In the genomic region with DNA sequence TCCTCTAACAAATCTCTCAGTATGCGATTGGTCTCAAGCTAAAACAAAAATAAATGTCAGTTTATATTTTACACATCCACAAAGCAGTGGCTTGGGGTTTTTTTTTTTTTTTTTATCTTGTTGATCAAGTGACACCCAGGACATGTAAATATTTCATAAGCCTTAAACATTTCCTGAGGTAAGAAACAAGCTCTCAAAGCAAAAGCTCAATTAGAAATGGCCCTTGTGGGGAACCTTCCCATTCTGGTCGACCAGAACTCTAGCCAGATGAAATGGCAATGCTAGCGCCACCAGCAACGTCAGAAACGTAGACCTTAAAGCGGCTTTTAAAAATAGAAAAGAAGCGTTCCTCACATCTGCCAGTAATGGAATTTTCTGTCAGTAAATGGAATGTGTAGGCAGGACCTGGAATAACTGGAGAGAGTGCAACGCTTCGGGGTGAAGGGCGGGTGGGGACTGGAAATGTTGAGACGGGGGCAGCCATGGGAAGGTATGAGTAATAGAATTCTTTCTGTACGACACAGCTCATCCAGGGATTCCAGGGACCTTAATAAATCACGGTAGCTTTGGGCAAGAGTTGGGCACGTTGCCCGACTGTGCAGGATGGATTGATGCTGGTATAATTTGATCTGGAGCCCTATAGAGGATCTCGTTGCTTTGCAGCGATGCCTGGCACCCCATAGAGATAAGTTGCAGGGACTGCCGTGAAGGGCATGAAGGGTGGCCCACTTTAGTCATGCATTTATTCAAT, we compare ENCODE assay signal across 1 cellular context.
A peak's percentile ranks its signal among the peaks of the same experiment; 100 is the strongest.
TF ChIP-seq lines count a peak whose summit lies in the region.

No MANE protein-coding gene starts in this region.

TF ChIP-seq in SK-N-SH, 30 proteins besides CTCF, POLR2A, EP300 and RAD21 (continued from another document):
- TF ChIP-seq, protein P1, sequence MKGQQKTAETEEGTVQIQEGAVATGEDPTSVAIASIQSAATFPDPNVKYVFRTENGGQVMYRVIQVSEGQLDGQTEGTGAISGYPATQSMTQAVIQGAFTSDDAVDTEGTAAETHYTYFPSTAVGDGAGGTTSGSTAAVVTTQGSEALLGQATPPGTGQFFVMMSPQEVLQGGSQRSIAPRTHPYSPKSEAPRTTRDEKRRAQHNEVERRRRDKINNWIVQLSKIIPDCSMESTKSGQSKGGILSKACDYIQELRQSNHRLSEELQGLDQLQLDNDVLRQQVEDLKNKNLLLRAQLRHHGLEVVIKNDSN (IDR thresholded peaks at IDR 0.05; ENCODE audit: borderline replicate concordance, low read depth): no peak
- TF ChIP-seq, protein P2, sequence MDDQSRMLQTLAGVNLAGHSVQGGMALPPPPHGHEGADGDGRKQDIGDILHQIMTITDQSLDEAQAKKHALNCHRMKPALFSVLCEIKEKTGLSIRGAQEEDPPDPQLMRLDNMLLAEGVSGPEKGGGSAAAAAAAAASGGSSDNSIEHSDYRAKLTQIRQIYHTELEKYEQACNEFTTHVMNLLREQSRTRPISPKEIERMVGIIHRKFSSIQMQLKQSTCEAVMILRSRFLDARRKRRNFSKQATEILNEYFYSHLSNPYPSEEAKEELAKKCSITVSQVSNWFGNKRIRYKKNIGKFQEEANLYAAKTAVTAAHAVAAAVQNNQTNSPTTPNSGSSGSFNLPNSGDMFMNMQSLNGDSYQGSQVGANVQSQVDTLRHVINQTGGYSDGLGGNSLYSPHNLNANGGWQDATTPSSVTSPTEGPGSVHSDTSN (IDR thresholded peaks at IDR 0.05): peak; percentile 98
- TF ChIP-seq NRF1 (IDR thresholded peaks at IDR 0.05; ENCODE audit: low read depth, low read length) (no peak), TCF12 (IDR thresholded peaks at IDR 0.05) (peak; percentile 93), CHD2 (IDR thresholded peaks at IDR 0.05; ENCODE audit: low read length, partially characterized antibody) (peak; percentile 62)
- TF ChIP-seq, protein P3, sequence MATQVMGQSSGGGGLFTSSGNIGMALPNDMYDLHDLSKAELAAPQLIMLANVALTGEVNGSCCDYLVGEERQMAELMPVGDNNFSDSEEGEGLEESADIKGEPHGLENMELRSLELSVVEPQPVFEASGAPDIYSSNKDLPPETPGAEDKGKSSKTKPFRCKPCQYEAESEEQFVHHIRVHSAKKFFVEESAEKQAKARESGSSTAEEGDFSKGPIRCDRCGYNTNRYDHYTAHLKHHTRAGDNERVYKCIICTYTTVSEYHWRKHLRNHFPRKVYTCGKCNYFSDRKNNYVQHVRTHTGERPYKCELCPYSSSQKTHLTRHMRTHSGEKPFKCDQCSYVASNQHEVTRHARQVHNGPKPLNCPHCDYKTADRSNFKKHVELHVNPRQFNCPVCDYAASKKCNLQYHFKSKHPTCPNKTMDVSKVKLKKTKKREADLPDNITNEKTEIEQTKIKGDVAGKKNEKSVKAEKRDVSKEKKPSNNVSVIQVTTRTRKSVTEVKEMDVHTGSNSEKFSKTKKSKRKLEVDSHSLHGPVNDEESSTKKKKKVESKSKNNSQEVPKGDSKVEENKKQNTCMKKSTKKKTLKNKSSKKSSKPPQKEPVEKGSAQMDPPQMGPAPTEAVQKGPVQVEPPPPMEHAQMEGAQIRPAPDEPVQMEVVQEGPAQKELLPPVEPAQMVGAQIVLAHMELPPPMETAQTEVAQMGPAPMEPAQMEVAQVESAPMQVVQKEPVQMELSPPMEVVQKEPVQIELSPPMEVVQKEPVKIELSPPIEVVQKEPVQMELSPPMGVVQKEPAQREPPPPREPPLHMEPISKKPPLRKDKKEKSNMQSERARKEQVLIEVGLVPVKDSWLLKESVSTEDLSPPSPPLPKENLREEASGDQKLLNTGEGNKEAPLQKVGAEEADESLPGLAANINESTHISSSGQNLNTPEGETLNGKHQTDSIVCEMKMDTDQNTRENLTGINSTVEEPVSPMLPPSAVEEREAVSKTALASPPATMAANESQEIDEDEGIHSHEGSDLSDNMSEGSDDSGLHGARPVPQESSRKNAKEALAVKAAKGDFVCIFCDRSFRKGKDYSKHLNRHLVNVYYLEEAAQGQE (IDR thresholded peaks at IDR 0.05; ENCODE audit: low read depth, low read length): peak; percentile 68
- TF ChIP-seq, protein P4, sequence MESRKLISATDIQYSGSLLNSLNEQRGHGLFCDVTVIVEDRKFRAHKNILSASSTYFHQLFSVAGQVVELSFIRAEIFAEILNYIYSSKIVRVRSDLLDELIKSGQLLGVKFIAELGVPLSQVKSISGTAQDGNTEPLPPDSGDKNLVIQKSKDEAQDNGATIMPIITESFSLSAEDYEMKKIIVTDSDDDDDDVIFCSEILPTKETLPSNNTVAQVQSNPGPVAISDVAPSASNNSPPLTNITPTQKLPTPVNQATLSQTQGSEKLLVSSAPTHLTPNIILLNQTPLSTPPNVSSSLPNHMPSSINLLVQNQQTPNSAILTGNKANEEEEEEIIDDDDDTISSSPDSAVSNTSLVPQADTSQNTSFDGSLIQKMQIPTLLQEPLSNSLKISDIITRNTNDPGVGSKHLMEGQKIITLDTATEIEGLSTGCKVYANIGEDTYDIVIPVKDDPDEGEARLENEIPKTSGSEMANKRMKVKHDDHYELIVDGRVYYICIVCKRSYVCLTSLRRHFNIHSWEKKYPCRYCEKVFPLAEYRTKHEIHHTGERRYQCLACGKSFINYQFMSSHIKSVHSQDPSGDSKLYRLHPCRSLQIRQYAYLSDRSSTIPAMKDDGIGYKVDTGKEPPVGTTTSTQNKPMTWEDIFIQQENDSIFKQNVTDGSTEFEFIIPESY (IDR thresholded peaks at IDR 0.05; ENCODE audit: borderline replicate concordance, low read depth): peak; percentile 84
- TF ChIP-seq, protein P5, sequence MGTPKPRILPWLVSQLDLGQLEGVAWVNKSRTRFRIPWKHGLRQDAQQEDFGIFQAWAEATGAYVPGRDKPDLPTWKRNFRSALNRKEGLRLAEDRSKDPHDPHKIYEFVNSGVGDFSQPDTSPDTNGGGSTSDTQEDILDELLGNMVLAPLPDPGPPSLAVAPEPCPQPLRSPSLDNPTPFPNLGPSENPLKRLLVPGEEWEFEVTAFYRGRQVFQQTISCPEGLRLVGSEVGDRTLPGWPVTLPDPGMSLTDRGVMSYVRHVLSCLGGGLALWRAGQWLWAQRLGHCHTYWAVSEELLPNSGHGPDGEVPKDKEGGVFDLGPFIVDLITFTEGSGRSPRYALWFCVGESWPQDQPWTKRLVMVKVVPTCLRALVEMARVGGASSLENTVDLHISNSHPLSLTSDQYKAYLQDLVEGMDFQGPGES (IDR thresholded peaks at IDR 0.05; ENCODE audit: low read depth, low read length): no peak
TF ChIP-seq in SK-N-SH: peak in this region for 18.
